9 cellular contexts compared by ENCODE assay signal in the genomic region with DNA sequence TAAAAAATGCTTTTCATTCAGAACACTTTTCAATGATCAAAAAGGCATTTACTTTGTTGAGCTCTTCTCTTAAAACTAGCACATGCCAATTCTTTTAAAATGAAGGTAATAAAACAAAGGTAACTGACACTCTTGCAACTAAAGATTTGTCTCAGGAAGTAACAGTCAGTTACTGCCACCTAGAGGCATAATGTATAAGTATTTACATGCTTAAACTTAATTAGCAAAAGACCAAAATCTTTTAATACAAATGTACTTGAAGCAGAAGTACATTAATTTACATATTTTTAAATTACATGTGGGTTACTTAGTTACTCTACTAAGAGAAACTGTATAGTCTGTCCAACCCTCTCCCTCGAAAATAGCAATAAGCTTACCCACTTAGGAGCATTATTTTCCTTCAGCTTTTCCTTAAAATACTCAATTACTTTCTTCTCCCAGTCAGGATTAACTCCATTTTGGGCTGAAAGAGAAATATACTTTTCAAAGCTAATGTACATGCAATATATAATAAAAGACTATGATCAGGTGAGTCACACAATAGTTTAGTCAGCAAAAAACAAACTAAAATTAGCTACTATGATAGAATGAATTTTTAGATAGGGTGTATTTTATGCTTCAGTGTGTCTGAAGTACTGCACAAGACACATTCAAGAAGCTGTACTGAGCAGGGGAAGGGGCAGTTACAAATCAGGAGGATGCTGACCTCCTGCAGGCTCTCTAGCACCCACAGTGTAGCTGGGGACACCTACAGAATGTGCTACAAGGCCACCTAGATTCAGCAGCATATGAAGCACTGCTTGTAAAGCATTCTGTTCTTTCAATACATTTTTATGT. TPM values are rescaled to one million over a fixed set of nuclear protein-coding genes. Genes with fewer than 3 reads are reported as not detected.
A peak's percentile ranks its signal among the peaks of the same experiment; 100 is the strongest.
DNase-seq lines count a peak whose midpoint lies in the region; ATAC-seq and TF ChIP-seq lines count a peak whose summit lies in the region.
"Had no signal": no experiment of that assay in that cellular context is flagged by ENCODE, and none has a peak within 500 bp of the region (broad histone marks: within the 10 kb centered on the region; RNA-seq: fewer than 3 reads in every experiment).

No MANE protein-coding gene starts in this region.

- no peak overlapping the region for H2AFZ ChIP-seq in MM.1S (ENCODE audit: low read length)

- no peak overlapping the region for H3K4me2 ChIP-seq in MM.1S (ENCODE audit: low read depth, low read length)

- TF ChIP-seq POLR2A in vagina (IDR thresholded peaks at IDR 0.05), result no peak

- H3K27me3 ChIP-seq in MM.1S (replicated peaks; ENCODE audit: insufficient read depth, low read length) (no peaks in the 10 kb centered on the region), ascending aorta (no peaks in the 10 kb centered on the region), vagina (no peaks in the 10 kb centered on the region)

- H3K9me3 ChIP-seq in MM.1S (replicated peaks; ENCODE audit: insufficient read depth, low read length) (no peaks in the 10 kb centered on the region), ascending aorta (peaks cover 0 to 5% of the 10 kb centered on the region in 2 donors), vagina (no peaks in the 10 kb centered on the region)

- intact Hi-C loops in ascending aorta (cut with DNase I) (loop anchor here (2.0 to 5.0 kb wide), 3 partner anchors 107 to 251 kb away; no protein-coding TSS in a partner anchor), vagina (cut with DNase I) (loop anchor here (10.0 kb wide), 1 partner anchor 105 kb away; no protein-coding TSS in a partner anchor)

- H3K4me3 ChIP-seq in MM.1S (ENCODE audit: low read length) (no peak overlapping the region), ascending aorta (no peak overlapping the region), vagina (no peak overlapping the region)

- peaks cover 63% of the 10 kb centered on the region for H4K20me1 ChIP-seq in MM.1S (ENCODE audit: insufficient read depth, low read length)

- DNase-seq in activated T-cell treated with anti-CD3 and anti-CD28 coated beads, Interleukin-2, amount 50 U/mL, for 4 hours, result no peak
- no peak for DNase-seq in activated T-cell treated with anti-CD3 and anti-CD28 coated beads, Interleukin-2, amount 50 U/mL, for 1 hour
- peak; percentile 59 for DNase-seq in MM.1S
- DNase-seq in ascending aorta (ENCODE audit: low spot score in 2 of 2), result no peak
- DNase-seq in kidney glomerular epithelial cell (lab: John Stamatoyannopoulos, UW), result peak; percentile 20
- DNase-seq in vagina (ENCODE audit: extremely low spot score in 2 of 2), result no peak
- DNase-seq in activated CD4-positive, CD25-positive, alpha-beta regulatory T cell (lab: John Stamatoyannopoulos, UW), result no peak
- DNase-seq in GOT3 (lab: John Stamatoyannopoulos, UW), result no peak

- H3K36me3 Mint-ChIP-seq in activated T-cell treated with anti-CD3 and anti-CD28 coated beads, Interleukin-2, amount 50 U/mL, for 4 hours (ENCODE audit: insufficient read depth), result peaks cover 27% of the 10 kb centered on the region

- H3F3A ChIP-seq in MM.1S (ENCODE audit: insufficient read depth, low read length), result peaks cover 7% of the 10 kb centered on the region; the same call in 1 of the 2 replicates

- peak overlapping the region; percentile 8 for H3K4me3 Mint-ChIP-seq in activated T-cell treated with anti-CD3 and anti-CD28 coated beads, Interleukin-2, amount 50 U/mL, for 4 hours
- H3K4me3 Mint-ChIP-seq: dendritic cell treated with granulocyte-macrophage colony-stimulating factor and Interleukin-4, amounts not matched to agents 40 ng/mL and 50 ng/mL, for 4 days had no signal

- no peak overlapping the region for H3K9ac ChIP-seq in MM.1S (ENCODE audit: low read length)

- H3K36me3 ChIP-seq in MM.1S (replicated peaks; ENCODE audit: insufficient read depth, low read length), result peaks cover 17% of the 10 kb centered on the region
- H3K36me3 ChIP-seq in ascending aorta, result peaks cover 12 to 28% of the 10 kb centered on the region in 2 donors
- H3K36me3 ChIP-seq in vagina, result peaks cover 0 to 18% of the 10 kb centered on the region in 2 donors

- H3K27ac ChIP-seq in MM.1S (ENCODE audit: low read length), result no peak overlapping the region
- no peak overlapping the region for H3K27ac ChIP-seq in ascending aorta
- H3K27ac ChIP-seq in vagina, result no peak overlapping the region

- ATAC-seq in activated T-cell treated with anti-CD3 and anti-CD28 coated beads, Interleukin-2, amount 50 U/mL, for 4 hours, result peak; percentile 38 to 47

- H3K9me2 ChIP-seq in MM.1S (replicated peaks; ENCODE audit: insufficient read depth, low read length), result no peaks in the 10 kb centered on the region

- H3K4me1 ChIP-seq in MM.1S (ENCODE audit: low read length) (0 out of 2 replicates have a peak, but pooled peaks cover 4% of the 10 kb centered on the region), ascending aorta (no peaks in the 10 kb centered on the region), vagina (peaks cover 19% of the 10 kb centered on the region)

- H3K9me3 Mint-ChIP-seq in activated T-cell treated with anti-CD3 and anti-CD28 coated beads, Interleukin-2, amount 50 U/mL, for 4 hours, result peaks cover 7% of the 10 kb centered on the region

- peaks cover 83% of the 10 kb centered on the region for H3K79me2 ChIP-seq in MM.1S (ENCODE audit: low read length)

- H3K27me3 Mint-ChIP-seq in activated T-cell treated with anti-CD3 and anti-CD28 coated beads, Interleukin-2, amount 50 U/mL, for 4 hours (ENCODE audit: low read depth), result no peaks in the 10 kb centered on the region
- H3K27me3 Mint-ChIP-seq: dendritic cell treated with granulocyte-macrophage colony-stimulating factor and Interleukin-4, amounts not matched to agents 40 ng/mL and 50 ng/mL, for 4 days had no signal

- H3K4me1 Mint-ChIP-seq in activated T-cell treated with anti-CD3 and anti-CD28 coated beads, Interleukin-2, amount 50 U/mL, for 4 hours (ENCODE audit: low read depth), result peaks cover 41% of the 10 kb centered on the region

- TF ChIP-seq CTCF in MM.1S (IDR thresholded peaks at IDR 0.05; ENCODE audit: low read length), result peak; percentile 63
- peak; percentile 43 to 61 (median 52) for TF ChIP-seq CTCF in ascending aorta (IDR thresholded peaks at IDR 0.05)
- TF ChIP-seq CTCF in vagina (IDR thresholded peaks at IDR 0.05), result peak; percentile 44 to 62 (median 59)

RNA-seq across cellular contexts. Expression of gene MCMBP, which starts 13.0 kb away (rescaled TPM):
- 100 to 1,000 TPM; 135 to 158 (median 142) TPM for total RNA-seq in activated T-cell treated with anti-CD3 and anti-CD28 coated beads, Interleukin-2, amount 50 U/mL, for 4 hours
- total RNA-seq in ascending aorta, result 29.4 TPM
- total RNA-seq in vagina, result 53.0 TPM

RNA-seq across cellular contexts. Expression of gene SEC23IP, which starts 32.9 kb away (rescaled TPM):
- total RNA-seq in activated T-cell treated with anti-CD3 and anti-CD28 coated beads, Interleukin-2, amount 50 U/mL, for 4 hours, result 10 to 100 TPM; 75.4 to 80.3 (median 80.2) TPM
- 17.1 TPM for total RNA-seq in ascending aorta
- 15.5 TPM for total RNA-seq in vagina

Comparison
In these comparisons a context has a peak if more than half of its experiments do, and no peak if none do; other contexts are left out.
1. DNase-seq: peak in MM.1S (single experiment) and kidney glomerular epithelial cell (single experiment); none in activated T-cell treated with anti-CD3 and anti-CD28 coated beads, Interleukin-2, amount 50 U/mL, for 4 hours (single experiment), activated T-cell treated with anti-CD3 and anti-CD28 coated beads, Interleukin-2, amount 50 U/mL, for 1 hour (single experiment), ascending aorta (0 of 2), vagina (0 of 2), activated CD4-positive, CD25-positive, alpha-beta regulatory T cell (0 of 4) and GOT3 (single experiment).
2. Peak in every context shown above with its lines, with median percentiles within 50 percentile points of each other: CTCF ChIP-seq.